ENCODE assay signal across 10 cellular contexts in genomic region chr12:40692617-40693502, GRCh38. TPM values are rescaled to one million over a fixed set of nuclear protein-coding genes. Genes with fewer than 3 reads are reported as not detected.
A peak's percentile ranks its signal among the peaks of the same experiment; 100 is the strongest.
DNase-seq lines count a peak whose midpoint lies in the region; ATAC-seq and TF ChIP-seq lines count a peak whose summit lies in the region.
"Had no signal": no experiment of that assay in that cellular context is flagged by ENCODE, and none has a peak within 500 bp of the region (broad histone marks: within the 10 kb centered on the region; RNA-seq: fewer than 3 reads in every experiment).

No MANE protein-coding gene starts in this region.

- H3K27ac Mint-ChIP-seq in stimulated activated effector memory CD8-positive, alpha-beta T cell treated with anti-CD3 and anti-CD28 coated beads, Interleukin-12 subunit alpha, Interleukin-12 subunit beta, amount 100 ng/mL, for 72 hours = no peak overlapping the region
- no peak overlapping the region for H3K27ac Mint-ChIP-seq in HFFc6

- no peaks in the 10 kb centered on the region for H3K4me1 Mint-ChIP-seq in stimulated activated effector memory CD8-positive, alpha-beta T cell treated with anti-CD3 and anti-CD28 coated beads, Interleukin-12 subunit alpha, Interleukin-12 subunit beta, amount 100 ng/mL, for 72 hours
- H3K4me1 Mint-ChIP-seq in HFFc6 (ENCODE audit: low read depth) = no peaks in the 10 kb centered on the region

- H3K4me3 Mint-ChIP-seq in stimulated activated effector memory CD8-positive, alpha-beta T cell treated with anti-CD3 and anti-CD28 coated beads, Interleukin-12 subunit alpha, Interleukin-12 subunit beta, amount 100 ng/mL, for 72 hours = no peak overlapping the region
- no peak overlapping the region for H3K4me3 Mint-ChIP-seq in HFFc6

- H3K4me1 ChIP-seq in iPS DF 6.9 (ENCODE audit: control insufficient read depth, insufficient read depth, low read length) (no peaks in the 10 kb centered on the region; the same call in 1 of the 2 replicates), skeletal muscle tissue (ENCODE audit: control insufficient read depth in 3 of 3, insufficient read depth in 3 of 3, low read length in 3 of 3) (peaks cover 3 to 12% (median 5%) of the 10 kb centered on the region in 3 donors)

- ATAC-seq in GM19452 (IDR thresholded peaks at IDR 0.05; ENCODE audit: unreplicated experiment) = peak; percentile 24
- no peak for ATAC-seq in stimulated activated effector memory CD8-positive, alpha-beta T cell treated with anti-CD3 and anti-CD28 coated beads, Interleukin-12 subunit alpha, Interleukin-12 subunit beta, amount 100 ng/mL, for 72 hours

- H3K9me3 Mint-ChIP-seq in stimulated activated effector memory CD8-positive, alpha-beta T cell treated with anti-CD3 and anti-CD28 coated beads, Interleukin-12 subunit alpha, Interleukin-12 subunit beta, amount 100 ng/mL, for 72 hours = no peaks in the 10 kb centered on the region
- H3K9me3 Mint-ChIP-seq in HFFc6 = peaks cover 11% of the 10 kb centered on the region; the same call in 1 of the 2 replicates

- H3K27me3 ChIP-seq in iPS DF 6.9 (ENCODE audit: control insufficient read depth, insufficient read depth, low read length) = peaks cover 1% of the 10 kb centered on the region
- peaks cover 12 to 15% (median 13%) of the 10 kb centered on the region in 3 donors for H3K27me3 ChIP-seq in skeletal muscle tissue (ENCODE audit: control insufficient read depth in 3 of 3, insufficient read depth in 3 of 3, low read length in 3 of 3)

- no CpG with 5 or more reads among the region's 56 CpGs for WGBS in iPS DF 6.9 (ENCODE audit: insufficient coverage, insufficient read length)

- no peaks in the 10 kb centered on the region for H3K36me3 ChIP-seq in iPS DF 6.9 (ENCODE audit: control insufficient read depth, insufficient read depth, low read length)
- H3K36me3 ChIP-seq in skeletal muscle tissue (ENCODE audit: control insufficient read depth in 3 of 3, insufficient read depth in 3 of 3, low read length in 3 of 3) = no peaks in the 10 kb centered on the region

- H3K4me3 ChIP-seq in iPS DF 6.9 (ENCODE audit: low read length) (peak overlapping the region; percentile 63; the same call in 1 of the 2 replicates), skeletal muscle tissue (ENCODE audit: low read length in 3 of 3) (peak overlapping the region; percentile 37 to 56 (median 51))

- DNase-seq in SK-N-DZ (ENCODE audit: low spot score) (peak; percentile 58), iPS DF 6.9 (ENCODE audit: low read depth, low spot score) (no peak), HFFc6 (no peak), activated gamma-delta T cell (lab: John Stamatoyannopoulos, UW) (no peak)
- DNase-seq in stimulated activated effector memory CD8-positive, alpha-beta T cell treated with anti-CD3 and anti-CD28 coated beads, Interleukin-12 subunit alpha, Interleukin-12 subunit beta, amount 100 ng/mL, for 72 hours (ENCODE audit: low spot score in 2 of 2) = no peak
- DNase-seq in stimulated activated naive CD4-positive, alpha-beta T cell treated with Interleukin-2 at 50 U/mL for 16 hours (lab: John Stamatoyannopoulos, UW) = no peak

- no peaks in the 10 kb centered on the region for H3K36me3 Mint-ChIP-seq in stimulated activated effector memory CD8-positive, alpha-beta T cell treated with anti-CD3 and anti-CD28 coated beads, Interleukin-12 subunit alpha, Interleukin-12 subunit beta, amount 100 ng/mL, for 72 hours
- H3K36me3 Mint-ChIP-seq in HFFc6 (ENCODE audit: low read depth) = no peaks in the 10 kb centered on the region

- H3K27ac ChIP-seq in iPS DF 6.9 (ENCODE audit: low read length) = no peak overlapping the region
- no peak overlapping the region for H3K27ac ChIP-seq in skeletal muscle tissue (ENCODE audit: low read depth, low read length)
- H3K27ac ChIP-seq: HL-60 had no signal

- H3K27me3 Mint-ChIP-seq in HFFc6 (ENCODE audit: insufficient read depth) = peaks cover 2% of the 10 kb centered on the region; the same call in 1 of the 2 replicates

- H3K9ac ChIP-seq in skeletal muscle tissue (ENCODE audit: low read depth in 1 of 3, low read length in 3 of 3) = no peak overlapping the region

- no peak for TF ChIP-seq CTCF in HFFc6 (IDR thresholded peaks at IDR 0.05)

- H3K9me3 ChIP-seq in iPS DF 6.9 (ENCODE audit: control insufficient read depth, insufficient read depth, low read length) (no peaks in the 10 kb centered on the region), skeletal muscle tissue (ENCODE audit: control insufficient read depth in 3 of 3, low read length in 3 of 3) (no peaks in the 10 kb centered on the region)

RNA-seq across cellular contexts. Expression of gene CNTN1, which starts 0.6 kb away (rescaled TPM):
- 284 and 302 TPM in 2 replicates for polyA plus RNA-seq in SK-N-DZ (2014; cell fraction: cytosol; rRNA removed)
- polyA plus RNA-seq in SK-N-DZ (2014; cell fraction: nucleus; rRNA removed) = 98.1 and 114 TPM in 2 replicates
- 27.1 TPM for total RNA-seq in skeletal muscle tissue
- not detected for total RNA-seq in HFFc6 (2021; fragmentation: NEBNext Ultra II Directional; extraction: Animal tissue kit (Norgen Biotek cat#: 25700))
- total RNA-seq: dermis microvascular lymphatic vessel endothelial cell had no signal

Comparison
In these comparisons a context has a peak if more than half of its experiments do, and no peak if none do; other contexts are left out.
1. RNA of gene CNTN1, which starts 0.6 kb away (total RNA-seq): 27.1 TPM in skeletal muscle tissue (single experiment); not detected in HFFc6; every median in the first group is over 10 times any median in the second.